ENCODE assay signal across 8 cellular contexts in genomic region chr17:50361561-50362480, GRCh38. TPM values are rescaled to one million over a fixed set of nuclear protein-coding genes. Genes with fewer than 3 reads are reported as not detected.
DNase-seq lines count a peak whose midpoint lies in the region; FAIRE-seq and TF ChIP-seq lines count a peak whose summit lies in the region.
"Had no signal": no experiment of that assay in that cellular context is flagged by ENCODE, and none has a peak within 500 bp of the region (broad histone marks: within the 10 kb centered on the region; RNA-seq: fewer than 3 reads in every experiment).

No MANE protein-coding gene starts in this region.

- DNase-seq in GM10266 (ENCODE audit: extremely low spot score) = peak; percentile 81
- DNase-seq in HTR-8/SVneo (ENCODE audit: insufficient read length, low spot score) = peak; percentile 89
- peak; percentile 53 for DNase-seq in RPMI7951 (ENCODE audit: low read depth)
- DNase-seq in activated effector memory CD4-positive, alpha-beta T cell treated with anti-CD3 and anti-CD28 coated beads, Interleukin-2, amount 50 U/mL, for 16 hours = peak; percentile 83
- peak; percentile 82 for DNase-seq in germinal center (ENCODE audit: low spot score)
- DNase-seq in ovary = peak in 2 of 5 donors; percentile 54 to 59
- DNase-seq in uterus = no peak

- H3K4me1 ChIP-seq in ovary (ENCODE audit: insufficient read depth) = no peaks in the 10 kb centered on the region
- peaks cover 0 to 5% of the 10 kb centered on the region in 2 donors for H3K4me1 ChIP-seq in uterus

- FAIRE-seq in HTR-8/SVneo (lab: Jason Lieb, UNC) = peak; percentile 94
- FAIRE-seq: islet of Langerhans had no signal

- intact Hi-C loops in ovary (cut with DNase I) = loop anchor here in 1 of 4 donors (5.0 kb wide), 1 partner anchor 105 kb away; the partner anchor contains the start of gene CHAD
- intact Hi-C loops in uterus (cut with DNase I; ENCODE audit: low total_unique reads) = no loop called here

- peak overlapping the region in 1 of 2 donors; percentile 19 for H3K27ac ChIP-seq in ovary
- peak overlapping the region in 1 of 2 donors; percentile 18 for H3K27ac ChIP-seq in uterus

- no peak overlapping the region for H3K4me3 ChIP-seq in ovary
- no peak overlapping the region for H3K4me3 ChIP-seq in uterus

- 23 to 32% (median 25%) methylated on average over 11 of the region's 11 CpGs for WGBS in ovary, 3 donors

- H3K36me3 ChIP-seq in ovary (no peaks in the 10 kb centered on the region), uterus (no peaks in the 10 kb centered on the region)

- H3K27me3 ChIP-seq in ovary (no peaks in the 10 kb centered on the region), uterus (no peaks in the 10 kb centered on the region)

- TF ChIP-seq EP300 in ovary (IDR thresholded peaks at IDR 0.05) = no peak

- no peaks in the 10 kb centered on the region for H3K9me3 ChIP-seq in ovary
- H3K9me3 ChIP-seq in uterus = no peaks in the 10 kb centered on the region

- TF ChIP-seq POLR2A in ovary (IDR thresholded peaks at IDR 0.05) = no peak
- no peak for TF ChIP-seq POLR2A in uterus (IDR thresholded peaks at IDR 0.05)

- TF ChIP-seq CTCF in GM10266 (IDR thresholded peaks at IDR 0.05; ENCODE audit: control insufficient read depth, insufficient read depth, low read depth, missing control alignments) (peak; percentile 75), ovary (IDR thresholded peaks at IDR 0.05) (peak; percentile 14 to 49 (median 42)), uterus (IDR thresholded peaks at IDR 0.05) (peak; percentile 32 to 60 (median 56))

RNA-seq across cellular contexts. Expression of gene MRPL27, which starts 11.2 kb away (rescaled TPM):
- 75.2 and 120 TPM in 2 replicates for total RNA-seq in RPMI7951 (2014; rRNA removed; shearing (Covaris generic))
- 10 to 100 TPM; 38.7 to 60.2 (median 47.7) TPM for total RNA-seq in ovary
- 10 to 100 TPM; 53.6 to 74.8 TPM for polyA plus RNA-seq in ovary
- 10 to 100 TPM; 16.4 to 72.1 (median 45.8) TPM for total RNA-seq in uterus

RNA-seq across cellular contexts. Expression of gene EME1, which starts 11.2 kb away (rescaled TPM):
- total RNA-seq in RPMI7951 (2014; rRNA removed; shearing (Covaris generic)) = 10.6 and 14.3 TPM in 2 replicates
- 1 to 10 TPM in 2 of 7 donors, under 1 TPM in 5; 0.46 to 1.3 (median 0.88) TPM for total RNA-seq in ovary
- 1 to 10 TPM in 1 of 2 donors, under 1 TPM in 1; 0.63 to 1.4 TPM for polyA plus RNA-seq in ovary
- 1 to 10 TPM in 2 of 4 donors, not detected in 2; 1.7 to 3.4 TPM for total RNA-seq in uterus

RNA-seq across cellular contexts. Expression of gene XYLT2, which starts 15.9 kb away (rescaled TPM):
- total RNA-seq in RPMI7951 (2014; rRNA removed; shearing (Covaris generic)) = 12.4 and 15.2 TPM in 2 replicates
- 10 to 100 TPM; 17.9 to 34.1 (median 28.7) TPM for total RNA-seq in ovary
- 10 to 100 TPM in 1 of 2 donors, 1 to 10 TPM in 1; 5.2 to 17.2 TPM for polyA plus RNA-seq in ovary
- total RNA-seq in uterus = 10 to 100 TPM; 23.5 to 34.0 (median 28.5) TPM

RNA-seq across cellular contexts. Expression of gene LRRC59, which starts 35.5 kb away (rescaled TPM):
- 141 and 143 TPM in 2 replicates for total RNA-seq in RPMI7951 (2014; rRNA removed; shearing (Covaris generic))
- total RNA-seq in ovary = 10 to 100 TPM; 18.4 to 64.5 (median 41.0) TPM
- 10 to 100 TPM; 22.5 to 71.4 TPM for polyA plus RNA-seq in ovary
- total RNA-seq in uterus = 10 to 100 TPM; 24.1 to 62.4 (median 47.1) TPM

Comparison
In these comparisons a context has a peak if more than half of its experiments do, and no peak if none do; other contexts are left out.
1. DNase-seq: peak in GM10266 (single experiment), HTR-8/SVneo (single experiment), RPMI7951 (single experiment), activated effector memory CD4-positive, alpha-beta T cell treated with anti-CD3 and anti-CD28 coated beads, Interleukin-2, amount 50 U/mL, for 16 hours (single experiment) and germinal center (single experiment); none in uterus (0 of 2).
2. Peak in every context shown above with its lines, with median percentiles within 50 percentile points of each other: CTCF ChIP-seq.